Comparison of ENCODE assay signal across 19 cellular contexts in genomic region chrX:152900937-152901445, GRCh38.
"Had no signal": no experiment of that assay in that cellular context is flagged by ENCODE, and none has a peak within 500 bp of the region (broad histone marks: within the 10 kb centered on the region; RNA-seq: fewer than 3 reads in every experiment).

No MANE protein-coding gene starts in this region.

- H3K9me3 ChIP-seq: mucosa of descending colon, SJSA1, suprapubic skin had no signal

- H3K4me1 ChIP-seq: parathyroid adenoma had no signal

- DNase-seq: activated CD4-positive, CD25-positive, alpha-beta regulatory T cell; activated CD8-positive, alpha-beta memory T cell treated with anti-CD3 and anti-CD28 coated beads, Interleukin-2, amount 10 ng/mL, durations not matched to agents 7 days and 5 days; activated naive CD8-positive, alpha-beta T cell treated with anti-CD3 and anti-CD28 coated beads, Interleukin-2, amount 10 ng/mL, durations not matched to agents 7 days and 5 days; activated T-cell treated with anti-CD3 and anti-CD28 coated beads, Interleukin-2, amount 50 U/mL, for 24 hours; anterior cingulate cortex; cerebellar nuclear complex; erythroblast; hippocampal formation; left ventricle myocardium superior; naive thymus-derived CD4-positive, alpha-beta T cell; stimulated activated CD4-positive, alpha-beta T cell treated with anti-CD3 and anti-CD28 coated beads, Interleukin-4, amount 100 ng/mL, for 4 hours; stimulated activated naive CD8-positive, alpha-beta T cell treated with anti-CD3 and anti-CD28 coated beads, Interleukin-15, Interleukin-2, amounts not matched to agents 100 U/mL and 50 U/mL, for 24 hours; T-helper 2 cell; trophoblast cell had no signal

- H3K4me3 Mint-ChIP-seq: activated CD8-positive, alpha-beta memory T cell treated with anti-CD3 and anti-CD28 coated beads, Interleukin-2, amount 10 ng/mL, durations not matched to agents 7 days and 5 days; activated naive CD8-positive, alpha-beta T cell treated with anti-CD3 and anti-CD28 coated beads, Interleukin-2, amount 10 ng/mL, durations not matched to agents 7 days and 5 days; activated T-cell treated with anti-CD3 and anti-CD28 coated beads, Interleukin-2, amount 50 U/mL, for 24 hours; memory B cell; naive thymus-derived CD4-positive, alpha-beta T cell had no signal

- H3K9me3 Mint-ChIP-seq: activated naive CD8-positive, alpha-beta T cell treated with anti-CD3 and anti-CD28 coated beads, Interleukin-2, amount 10 ng/mL, durations not matched to agents 7 days and 5 days; activated T-cell treated with anti-CD3 and anti-CD28 coated beads, Interleukin-2, amount 50 U/mL, for 24 hours; memory B cell; naive thymus-derived CD4-positive, alpha-beta T cell had no signal

- H3K27ac ChIP-seq: parathyroid adenoma, SJSA1, suprapubic skin had no signal

- H3K9ac ChIP-seq: parathyroid adenoma had no signal

- H3K4me1 Mint-ChIP-seq: activated CD8-positive, alpha-beta memory T cell treated with anti-CD3 and anti-CD28 coated beads, Interleukin-2, amount 10 ng/mL, durations not matched to agents 7 days and 5 days; activated naive CD8-positive, alpha-beta T cell treated with anti-CD3 and anti-CD28 coated beads, Interleukin-2, amount 10 ng/mL, durations not matched to agents 7 days and 5 days; memory B cell had no signal

- H3K36me3 ChIP-seq: SJSA1, suprapubic skin had no signal

- H2AFZ ChIP-seq: parathyroid adenoma had no signal

- H3K27me3 ChIP-seq: SJSA1, suprapubic skin had no signal

- H3K4me3 ChIP-seq: mucosa of descending colon, SJSA1, suprapubic skin had no signal

- H3K79me2 ChIP-seq: parathyroid adenoma had no signal

- H3K36me3 Mint-ChIP-seq: activated CD8-positive, alpha-beta memory T cell treated with anti-CD3 and anti-CD28 coated beads, Interleukin-2, amount 10 ng/mL, durations not matched to agents 7 days and 5 days; activated naive CD8-positive, alpha-beta T cell treated with anti-CD3 and anti-CD28 coated beads, Interleukin-2, amount 10 ng/mL, durations not matched to agents 7 days and 5 days; memory B cell; naive thymus-derived CD4-positive, alpha-beta T cell had no signal

- ATAC-seq: activated CD8-positive, alpha-beta memory T cell treated with anti-CD3 and anti-CD28 coated beads, Interleukin-2, amount 10 ng/mL, durations not matched to agents 7 days and 5 days; left ventricle myocardium superior; mucosa of descending colon; naive thymus-derived CD4-positive, alpha-beta T cell; stimulated activated naive CD8-positive, alpha-beta T cell treated with anti-CD3 and anti-CD28 coated beads, Interleukin-15, Interleukin-2, amounts not matched to agents 100 U/mL and 50 U/mL, for 24 hours had no signal
